25 cellular contexts compared by ENCODE assay signal in the genomic region with DNA sequence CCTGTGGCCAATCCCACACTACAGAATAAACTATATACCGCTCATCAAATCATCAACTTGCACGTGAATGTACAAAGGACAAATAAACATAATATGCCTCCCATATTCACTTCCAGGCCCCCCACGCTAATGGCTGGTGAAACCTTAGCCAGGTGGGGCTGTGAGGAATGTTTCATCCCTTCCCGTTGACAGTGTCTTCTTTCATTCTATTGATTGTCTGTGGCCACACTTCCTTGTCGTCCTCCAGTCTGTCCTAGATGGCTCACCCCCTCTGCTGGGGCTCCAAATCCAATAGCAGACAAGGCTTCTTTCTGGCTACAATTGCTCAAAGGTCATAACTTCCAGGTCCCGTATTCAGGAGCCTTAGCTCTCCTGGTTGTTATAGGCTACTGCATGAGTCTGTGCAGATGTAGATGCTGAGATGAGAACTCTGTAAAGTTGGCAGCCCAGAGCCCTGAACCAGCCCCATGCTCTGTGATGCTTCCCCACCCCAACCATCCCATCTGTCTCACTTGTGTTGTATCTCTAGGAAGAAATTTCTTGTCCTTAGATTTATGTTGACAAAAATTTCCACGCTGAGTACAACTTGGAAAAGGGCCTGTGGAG.
DNase-seq lines count a peak whose midpoint lies in the region; ATAC-seq and TF ChIP-seq lines count a peak whose summit lies in the region.
"Had no signal": no experiment of that assay in that cellular context is flagged by ENCODE, and none has a peak within 500 bp of the region (broad histone marks: within the 10 kb centered on the region; RNA-seq: fewer than 3 reads in every experiment).

No MANE protein-coding gene starts in this region.

- H3K4me3 Mint-ChIP-seq in neural crest cell: no peak overlapping the region
- H3K4me3 Mint-ChIP-seq in stimulated activated memory B cell treated with anti-CD40 and anti-IgM and Interleukin-4, amounts not matched to agents 10 μg/mL and 1 μg/mL and 100 μg/mL, for 72 hours: no peak overlapping the region
- H3K4me3 Mint-ChIP-seq: CD4-positive, alpha-beta T cell had no signal

- H3K4me3 ChIP-seq in body of pancreas: no peak overlapping the region
- H3K4me3 ChIP-seq in spleen: no peak overlapping the region
- H3K4me3 ChIP-seq: BLaER1 treated with 17β-estradiol and CSF1 and Interleukin-3, amounts not matched to agents 10 nM and 100 nM; MG63 had no signal

- H3K9me3 Mint-ChIP-seq in neural crest cell: peaks cover 20% of the 10 kb centered on the region
- H3K9me3 Mint-ChIP-seq in stimulated activated memory B cell treated with anti-CD40 and anti-IgM and Interleukin-4, amounts not matched to agents 10 μg/mL and 1 μg/mL and 100 μg/mL, for 72 hours: peaks cover 13% of the 10 kb centered on the region
- H3K9me3 Mint-ChIP-seq: CD4-positive, alpha-beta T cell had no signal

- H3K36me3 ChIP-seq in body of pancreas (replicated peaks in 1 of 2; ENCODE audit: insufficient read depth in 1 of 2, low read depth in 2 of 2): no peaks in the 10 kb centered on the region
- H3K36me3 ChIP-seq in spleen: no peaks in the 10 kb centered on the region
- H3K36me3 ChIP-seq: MG63 had no signal

- H3K27me3 ChIP-seq in body of pancreas: no peaks in the 10 kb centered on the region
- no peaks in the 10 kb centered on the region for H3K27me3 ChIP-seq in spleen (replicated peaks in 1 of 7)
- H3K27me3 ChIP-seq: BLaER1 treated with 17β-estradiol and CSF1 and Interleukin-3, amounts not matched to agents 10 nM and 100 nM; MG63 had no signal

- H3K4me1 ChIP-seq in body of pancreas (peaks cover 40% of the 10 kb centered on the region), spleen (peaks cover 0 to 17% (median 0%) of the 10 kb centered on the region in 6 donors)
- H3K4me1 ChIP-seq: BLaER1 treated with 17β-estradiol and CSF1 and Interleukin-3, amounts not matched to agents 10 nM and 100 nM had no signal

- DNase-seq in NCI-H526 (lab: John Stamatoyannopoulos, UW) (peak; percentile 34 to 61), body of pancreas (no peak), neural crest cell (ENCODE audit: low read depth, low spot score) (no peak), spleen (no peak), AG20443 (ENCODE audit: low spot score) (no peak)
- DNase-seq: AML-193; CD4-positive, alpha-beta T cell; COR-L47; DMS53; HCEC 1CT; KBM-7; MG63; NCI-H1105 treated with DMSO at 0.1 percent for 48 hours; NCI-H146; NCI-H1930; NCI-H2107; NCI-H524; NCI-H82; NK-92 treated with Interleukin-12 subunit alpha and Interleukin-12 subunit beta, amount 100 ng/mL, for 24 hours; SHP77 had no signal

- 64% methylated on average over 7 of the region's 7 CpGs for WGBS in body of pancreas, 2 donors
- WGBS in spleen, 5 donors: 83 to 88% (median 86%) methylated on average over 7 of the region's 7 CpGs

- TF ChIP-seq CTCF in body of pancreas (IDR thresholded peaks at IDR 0.05) (no peak), neural crest cell (conservative IDR thresholded peaks at IDR 0.05) (no peak), spleen (IDR thresholded peaks at IDR 0.05 in 8 of 11, conservative IDR thresholded peaks at IDR 0.05 in 3 of 11) (no peak)

- H3K36me3 Mint-ChIP-seq in neural crest cell (ENCODE audit: low read depth): peaks cover 6% of the 10 kb centered on the region
- no peaks in the 10 kb centered on the region for H3K36me3 Mint-ChIP-seq in stimulated activated memory B cell treated with anti-CD40 and anti-IgM and Interleukin-4, amounts not matched to agents 10 μg/mL and 1 μg/mL and 100 μg/mL, for 72 hours

- H3K27ac ChIP-seq in body of pancreas: peak overlapping the region; percentile 80 to 92 (median 86)
- H3K27ac ChIP-seq in spleen: peak overlapping the region in 6 of 8 donors; percentile 29 to 67 (median 52)
- H3K27ac ChIP-seq: BLaER1 treated with 17β-estradiol and CSF1 and Interleukin-3, amounts not matched to agents 10 nM and 100 nM had no signal

- TF ChIP-seq POLR2A in body of pancreas (IDR thresholded peaks at IDR 0.05) (no peak), spleen (IDR thresholded peaks at IDR 0.05) (no peak)

- H3K9me3 ChIP-seq in body of pancreas: no peaks in the 10 kb centered on the region
- H3K9me3 ChIP-seq in spleen: peaks cover 0 to 11% (median 3%) of the 10 kb centered on the region in 8 donors
- H3K9me3 ChIP-seq: MG63 had no signal

- H3K27me3 Mint-ChIP-seq in neural crest cell (ENCODE audit: low read depth): no peaks in the 10 kb centered on the region
- no peaks in the 10 kb centered on the region for H3K27me3 Mint-ChIP-seq in stimulated activated memory B cell treated with anti-CD40 and anti-IgM and Interleukin-4, amounts not matched to agents 10 μg/mL and 1 μg/mL and 100 μg/mL, for 72 hours
- H3K27me3 Mint-ChIP-seq: CD4-positive, alpha-beta T cell had no signal

- ATAC-seq in body of pancreas: peak; percentile 6
- ATAC-seq in HG02678 (IDR thresholded peaks at IDR 0.05; ENCODE audit: unreplicated experiment): no peak
- ATAC-seq in GM19395 (IDR thresholded peaks at IDR 0.05; ENCODE audit: unreplicated experiment): no peak
- ATAC-seq in stimulated activated memory B cell treated with anti-CD40 and anti-IgM and Interleukin-4, amounts not matched to agents 10 μg/mL and 1 μg/mL and 100 μg/mL, for 72 hours: no peak
- ATAC-seq: PC-3 had no signal

- peak overlapping the region; percentile 38 for H3K27ac Mint-ChIP-seq in neural crest cell (ENCODE audit: unreplicated experiment)
- no peak overlapping the region for H3K27ac Mint-ChIP-seq in stimulated activated memory B cell treated with anti-CD40 and anti-IgM and Interleukin-4, amounts not matched to agents 10 μg/mL and 1 μg/mL and 100 μg/mL, for 72 hours
- H3K27ac Mint-ChIP-seq: CD4-positive, alpha-beta T cell had no signal

- intact Hi-C loops in body of pancreas (cut with DNase I): no loop called here
- intact Hi-C loops in spleen (cut with DNase I; ENCODE audit: low total_unique reads): no loop called here

- H3K4me1 Mint-ChIP-seq in neural crest cell: no peaks in the 10 kb centered on the region
- no peaks in the 10 kb centered on the region for H3K4me1 Mint-ChIP-seq in stimulated activated memory B cell treated with anti-CD40 and anti-IgM and Interleukin-4, amounts not matched to agents 10 μg/mL and 1 μg/mL and 100 μg/mL, for 72 hours

Comparison
In these comparisons a context has a peak if more than half of its experiments do, and no peak if none do; other contexts are left out.
1. DNase-seq: peak in NCI-H526 (2 of 2); none in body of pancreas (0 of 4), neural crest cell (single experiment), spleen (single experiment) and AG20443 (single experiment).